Comparison of ENCODE assay signal across 1 cellular context in the genomic region with DNA sequence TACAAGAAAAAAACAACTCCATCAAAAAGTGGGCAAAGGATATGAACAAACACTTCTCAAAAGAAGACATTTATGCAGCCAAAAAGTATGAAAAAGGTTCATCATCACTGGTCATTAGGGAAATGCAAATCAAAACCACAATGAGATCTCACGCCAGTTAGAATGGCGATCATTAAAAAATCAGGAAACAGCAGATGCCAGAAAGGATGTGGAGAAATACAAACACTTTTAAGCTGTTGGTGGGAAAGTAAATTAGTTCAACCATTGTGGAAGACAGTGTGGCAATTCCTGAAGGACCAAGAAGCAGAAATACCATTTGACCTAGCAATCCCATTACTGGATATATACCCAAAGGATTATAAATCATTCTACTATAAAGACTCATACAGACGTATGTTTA. TPM values are rescaled to one million over a fixed set of nuclear protein-coding genes. Genes with fewer than 3 reads are reported as not detected.
"Had no signal": no experiment of that assay in that cellular context is flagged by ENCODE, and none has a peak within 500 bp of the region (broad histone marks: within the 10 kb centered on the region; RNA-seq: fewer than 3 reads in every experiment).

No MANE protein-coding gene starts in this region.

RNA-seq across cellular contexts. Expression of a gene that starts 16.2 kb away (rescaled TPM):
- total RNA-seq: body of pancreas had no signal
